Comparison of ENCODE assay signal across 20 cellular contexts in the genomic region with DNA sequence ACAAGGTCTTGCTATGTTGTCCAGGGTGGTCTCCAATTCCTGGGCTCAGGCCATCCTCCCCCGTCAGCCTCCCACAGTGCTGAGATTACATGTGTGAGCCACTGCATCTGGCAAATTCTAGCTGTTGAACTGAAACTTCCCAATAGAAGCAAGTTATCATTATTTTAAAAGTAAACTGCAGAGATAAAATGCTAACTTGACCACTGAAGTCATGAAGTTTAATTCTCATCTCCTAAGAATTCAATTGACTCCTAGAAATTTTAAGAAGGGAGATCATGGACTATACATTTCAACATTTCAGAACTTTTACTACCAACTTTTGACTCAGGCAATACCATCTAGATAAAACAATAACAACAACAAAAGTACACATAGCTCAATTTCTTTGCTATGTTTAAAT. TPM values are rescaled to one million over a fixed set of nuclear protein-coding genes. Genes with fewer than 3 reads are reported as not detected.
DNase-seq lines count a peak whose midpoint lies in the region; TF ChIP-seq lines count a peak whose summit lies in the region.
"Had no signal": no experiment of that assay in that cellular context is flagged by ENCODE, and none has a peak within 500 bp of the region (broad histone marks: within the 10 kb centered on the region; RNA-seq: fewer than 3 reads in every experiment).

No MANE protein-coding gene starts in this region.

- H3K9me2 ChIP-seq in MM.1S (replicated peaks; ENCODE audit: insufficient read depth, low read length), result no peaks in the 10 kb centered on the region

- no peaks in the 10 kb centered on the region for H3K27me3 ChIP-seq in AG04450 (ENCODE audit: control insufficient read depth, insufficient read depth, low read length)
- no peaks in the 10 kb centered on the region for H3K27me3 ChIP-seq in adipocyte (replicated peaks; ENCODE audit: control insufficient read depth, insufficient read depth, low read length)
- no peaks in the 10 kb centered on the region for H3K27me3 ChIP-seq in mesenchymal stem cell (ENCODE audit: control insufficient read depth in 1 of 2, insufficient read depth in 1 of 2, low read length in 2 of 2)
- H3K27me3 ChIP-seq in MM.1S (replicated peaks; ENCODE audit: insufficient read depth, low read length), result no peaks in the 10 kb centered on the region
- H3K27me3 ChIP-seq: ascending aorta, hepatocyte had no signal

- H3K9me3 ChIP-seq in AG04450 (ENCODE audit: control insufficient read depth, insufficient read depth, low read length), result no peaks in the 10 kb centered on the region
- H3K9me3 ChIP-seq in adipocyte (ENCODE audit: control insufficient read depth, low read length), result no peaks in the 10 kb centered on the region
- no peaks in the 10 kb centered on the region for H3K9me3 ChIP-seq in mesenchymal stem cell (ENCODE audit: control insufficient read depth, low read length)
- H3K9me3 ChIP-seq in MM.1S (replicated peaks; ENCODE audit: insufficient read depth, low read length), result no peaks in the 10 kb centered on the region
- H3K9me3 ChIP-seq: ascending aorta had no signal

- H3K4me1 ChIP-seq in adipocyte (ENCODE audit: control insufficient read depth, insufficient read depth, low read length), result peaks cover 55% of the 10 kb centered on the region
- peaks cover 6% of the 10 kb centered on the region for H3K4me1 ChIP-seq in mesenchymal stem cell (ENCODE audit: control insufficient read depth, insufficient read depth, low read depth, low read length)
- no peaks in the 10 kb centered on the region for H3K4me1 ChIP-seq in MM.1S (ENCODE audit: low read length)
- H3K4me1 ChIP-seq: ascending aorta had no signal

- no peaks in the 10 kb centered on the region for H3K79me1 ChIP-seq in mesenchymal stem cell (replicated peaks; ENCODE audit: low read length, poor library complexity, severe bottlenecking)

- no peaks in the 10 kb centered on the region for H3F3A ChIP-seq in MM.1S (ENCODE audit: insufficient read depth, low read length)

- intact Hi-C loops in posterior cingulate gyrus (cut with DNase I), result no loop called here

- POLR2A ChIA-PET in AG04450 (lab: Yijun Ruan, JAX), result interaction anchor here (1.2 to 3.0 kb wide), 4 partner anchors 11 to 78 kb away, joined by 4 to 18 read pairs (median 4); a partner anchor contains a TSS

- CTCF ChIA-PET in AG04450 (lab: Charles Lee), result interaction anchor here (1.1 to 2.1 kb wide), 4 partner anchors 11 to 113 kb away, joined by 3 to 11 read pairs (median 6); a partner anchor contains a TSS

- no peaks in the 10 kb centered on the region for H4K20me1 ChIP-seq in MM.1S (ENCODE audit: insufficient read depth, low read length)

- no peak overlapping the region for H3K14ac ChIP-seq in mesenchymal stem cell (ENCODE audit: low read length in 2 of 2)

- H3K9ac ChIP-seq in adipocyte (ENCODE audit: low read length) (peak overlapping the region; percentile 38), mesenchymal stem cell (ENCODE audit: low read length) (peak overlapping the region; percentile 32), MM.1S (ENCODE audit: low read length) (no peak overlapping the region)

- TF ChIP-seq CTCF in AG04450 (IDR thresholded peaks at IDR 0.05; ENCODE audit: low read depth, low read length) (no peak), MM.1S (IDR thresholded peaks at IDR 0.05; ENCODE audit: low read length) (no peak)

- no peak overlapping the region for H3K23ac ChIP-seq in mesenchymal stem cell (ENCODE audit: low read length in 2 of 2)

- H4K8ac ChIP-seq in mesenchymal stem cell (ENCODE audit: low read length), result no peak overlapping the region

- H2BK120ac ChIP-seq in mesenchymal stem cell (ENCODE audit: low read depth, low read length), result no peak overlapping the region

- H2AFZ ChIP-seq in mesenchymal stem cell (ENCODE audit: low read depth, low read length), result no peak overlapping the region
- H2AFZ ChIP-seq in MM.1S (ENCODE audit: low read length), result no peak overlapping the region
- H2AFZ ChIP-seq: hepatocyte had no signal

- no peak overlapping the region for H3K18ac ChIP-seq in mesenchymal stem cell (ENCODE audit: low read depth in 1 of 2, low read length in 2 of 2)

- H3K36me3 ChIP-seq in adipocyte (ENCODE audit: control insufficient read depth, insufficient read depth, low read length, severe bottlenecking), result no peaks in the 10 kb centered on the region
- H3K36me3 ChIP-seq in mesenchymal stem cell (ENCODE audit: control insufficient read depth in 1 of 2, insufficient read depth in 2 of 2, low read depth in 1 of 2, low read length in 2 of 2), result no peaks in the 10 kb centered on the region
- no peaks in the 10 kb centered on the region for H3K36me3 ChIP-seq in MM.1S (replicated peaks; ENCODE audit: insufficient read depth, low read length)
- H3K36me3 ChIP-seq: ascending aorta, left ventricle myocardium inferior had no signal

- no peak overlapping the region for H2BK12ac ChIP-seq in mesenchymal stem cell (ENCODE audit: low read length in 2 of 2)

- H2BK5ac ChIP-seq in mesenchymal stem cell (ENCODE audit: low read depth, low read length, poor library complexity, severe bottlenecking), result no peak overlapping the region

- DNase-seq in AG04450 (ENCODE audit: low read depth, low spot score), result no peak
- DNase-seq in HCEC 1CT, result peak; percentile 31
- DNase-seq in adipocyte (ENCODE audit: low read depth), result peak; percentile 33
- DNase-seq in mesenchymal stem cell, result no peak
- DNase-seq in MM.1S, result no peak
- no peak for DNase-seq in NK-92 (lab: John Stamatoyannopoulos, UW; ENCODE audit: unreplicated experiment)
- DNase-seq in posterior cingulate gyrus, result no peak
- DNase-seq: activated naive CD4-positive, alpha-beta T cell treated with anti-CD3 and anti-CD28 coated beads, Interleukin-2, amount 50 U/mL, for 16 hours; activated T-cell treated with anti-CD3 and anti-CD28 coated beads, Interleukin-2, amount 50 U/mL, for 4 hours; CD8-positive, alpha-beta T cell; foreskin melanocyte; immature natural killer cell; left ventricle myocardium inferior; midbrain; NCI-H1436; NCI-H524; stimulated activated CD8-positive, alpha-beta memory T cell treated with anti-CD3 and anti-CD28 coated beads, Interleukin-4, amount 100 ng/mL, for 48 hours had no signal

- no peak overlapping the region for H2BK15ac ChIP-seq in mesenchymal stem cell (ENCODE audit: low read depth, poor library complexity, severe bottlenecking)

- H3K4ac ChIP-seq in mesenchymal stem cell (ENCODE audit: low read depth in 1 of 2, low read length in 2 of 2), result no peak overlapping the region

- H2AK5ac ChIP-seq in mesenchymal stem cell (ENCODE audit: low read length, severe bottlenecking), result no peak overlapping the region

- H3K27ac ChIP-seq in AG04450 (ENCODE audit: low read depth, low read length), result peak overlapping the region; percentile 66
- H3K27ac ChIP-seq in mesenchymal stem cell (ENCODE audit: low read length, poor library complexity, severe bottlenecking), result no peak overlapping the region
- H3K27ac ChIP-seq in MM.1S (ENCODE audit: low read length), result no peak overlapping the region
- H3K27ac ChIP-seq: ascending aorta, hepatocyte, left ventricle myocardium inferior had no signal

- no peak overlapping the region for H3K4me3 ChIP-seq in AG04450 (ENCODE audit: low read depth, low read length)
- H3K4me3 ChIP-seq in adipocyte (ENCODE audit: low read length), result no peak overlapping the region
- H3K4me3 ChIP-seq in mesenchymal stem cell (ENCODE audit: insufficient read depth in 1 of 2, low read depth in 1 of 2, low read length in 2 of 2), result no peak overlapping the region
- H3K4me3 ChIP-seq in MM.1S (ENCODE audit: low read length), result no peak overlapping the region
- H3K4me3 ChIP-seq: ascending aorta, hepatocyte, left ventricle myocardium inferior had no signal

- H3K79me2 ChIP-seq in MM.1S (ENCODE audit: low read length), result no peaks in the 10 kb centered on the region
- H3K79me2 ChIP-seq: hepatocyte had no signal

- no peak overlapping the region for H3K4me2 ChIP-seq in mesenchymal stem cell (ENCODE audit: low read length, poor library complexity, severe bottlenecking)
- H3K4me2 ChIP-seq in MM.1S (ENCODE audit: low read depth, low read length), result no peak overlapping the region
- H3K4me2 ChIP-seq: hepatocyte had no signal

- no peak overlapping the region for H4K91ac ChIP-seq in mesenchymal stem cell (ENCODE audit: low read length)

- WGBS in mesenchymal stem cell, result 92% methylated on average over 1 of the region's 1 CpG

RNA-seq across cellular contexts. Expression of a gene that starts 11.7 kb away (rescaled TPM):
- polyA plus RNA-seq in AG04450 (2011; rRNA removed), result 23.5 and 34.7 TPM in 2 replicates
- polyA minus RNA-seq in AG04450 (2011; rRNA and poly(A)+ RNA removed), result 25.4 and 42.3 TPM in 2 replicates
- polyA plus RNA-seq in mesenchymal stem cell (2013, experiment 1 of 2), result 16.7 TPM
- 17.1 TPM for polyA plus RNA-seq in mesenchymal stem cell (2013, experiment 2 of 2)

RNA-seq across cellular contexts. Expression of a gene that starts 24.5 kb away (rescaled TPM):
- polyA plus RNA-seq in AG04450 (2011; rRNA removed), result 6.0 and 7.4 TPM in 2 replicates
- polyA minus RNA-seq in AG04450 (2011; rRNA and poly(A)+ RNA removed), result 2.0 and 2.2 TPM in 2 replicates
- not detected for polyA plus RNA-seq in mesenchymal stem cell (2013, experiment 1 of 2)
- polyA plus RNA-seq in mesenchymal stem cell (2013, experiment 2 of 2), result not detected
- polyA plus RNA-seq: IgD-negative memory B cell, immature natural killer cell had no signal

RNA-seq across cellular contexts. Expression of a gene that starts 34.2 kb away (rescaled TPM):
- polyA plus RNA-seq in AG04450 (2011; rRNA removed), result 13.1 and 18.6 TPM in 2 replicates
- polyA minus RNA-seq in AG04450 (2011; rRNA and poly(A)+ RNA removed), result 4.8 and 10.8 TPM in 2 replicates
- 7.1 TPM for polyA plus RNA-seq in mesenchymal stem cell (2013, experiment 1 of 2)
- 7.4 TPM for polyA plus RNA-seq in mesenchymal stem cell (2013, experiment 2 of 2)

Comparison
In these comparisons a context has a peak if more than half of its experiments do, and no peak if none do; other contexts are left out.
1. DNase-seq: peak in HCEC 1CT (single experiment) and adipocyte (single experiment); none in AG04450 (single experiment), mesenchymal stem cell (single experiment), MM.1S (single experiment), NK-92 (single experiment) and posterior cingulate gyrus (0 of 10).